In the genomic region with DNA sequence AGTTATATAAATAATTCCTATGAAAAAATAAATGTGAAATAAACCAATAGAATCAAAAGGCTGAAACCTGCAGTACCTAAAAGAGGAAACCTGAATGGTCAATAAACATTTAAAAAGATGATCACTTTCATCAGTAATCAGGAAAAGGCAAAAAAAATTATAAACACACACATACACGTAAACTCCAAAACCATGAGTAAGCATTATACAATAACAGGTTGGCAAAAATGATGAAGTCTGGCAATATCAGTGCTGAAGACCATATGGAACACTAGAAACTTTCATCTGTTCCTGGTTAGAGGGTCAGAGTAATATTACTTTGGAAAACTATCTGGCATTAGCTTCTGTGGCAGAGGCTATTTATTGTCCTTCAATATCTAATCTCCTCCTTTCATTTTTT, we compare ENCODE assay signal across 3 cellular contexts.
TF ChIP-seq lines count a peak whose summit lies in the region.

No MANE protein-coding gene starts in this region.

TF ChIP-seq in A549, 52 proteins besides CTCF, POLR2A, EP300 and RAD21:
- TF ChIP-seq, protein P1, sequence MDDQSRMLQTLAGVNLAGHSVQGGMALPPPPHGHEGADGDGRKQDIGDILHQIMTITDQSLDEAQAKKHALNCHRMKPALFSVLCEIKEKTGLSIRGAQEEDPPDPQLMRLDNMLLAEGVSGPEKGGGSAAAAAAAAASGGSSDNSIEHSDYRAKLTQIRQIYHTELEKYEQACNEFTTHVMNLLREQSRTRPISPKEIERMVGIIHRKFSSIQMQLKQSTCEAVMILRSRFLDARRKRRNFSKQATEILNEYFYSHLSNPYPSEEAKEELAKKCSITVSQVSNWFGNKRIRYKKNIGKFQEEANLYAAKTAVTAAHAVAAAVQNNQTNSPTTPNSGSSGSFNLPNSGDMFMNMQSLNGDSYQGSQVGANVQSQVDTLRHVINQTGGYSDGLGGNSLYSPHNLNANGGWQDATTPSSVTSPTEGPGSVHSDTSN (IDR thresholded peaks at IDR 0.05): no peak
- peak; percentile 8 for TF ChIP-seq MAFK (IDR thresholded peaks at IDR 0.05; ENCODE audit: partially characterized antibody)

TF ChIP-seq in IMR-90, 13 proteins besides CTCF, POLR2A, EP300 and RAD21:
- TF ChIP-seq FOS (IDR thresholded peaks at IDR 0.05; ENCODE audit: low read depth, low read length) (no peak), MAFK (IDR thresholded peaks at IDR 0.05; ENCODE audit: low read depth, low read length) (peak; percentile 10; the same call in 1 of the 2 replicates), BHLHE40 (IDR thresholded peaks at IDR 0.05; ENCODE audit: low read depth, low read length) (no peak)
TF ChIP-seq in IMR-90: peak in this region for 1.

TF ChIP-seq in K562, 482 proteins besides CTCF, POLR2A, EP300 and RAD21:
- TF ChIP-seq, protein P2, sequence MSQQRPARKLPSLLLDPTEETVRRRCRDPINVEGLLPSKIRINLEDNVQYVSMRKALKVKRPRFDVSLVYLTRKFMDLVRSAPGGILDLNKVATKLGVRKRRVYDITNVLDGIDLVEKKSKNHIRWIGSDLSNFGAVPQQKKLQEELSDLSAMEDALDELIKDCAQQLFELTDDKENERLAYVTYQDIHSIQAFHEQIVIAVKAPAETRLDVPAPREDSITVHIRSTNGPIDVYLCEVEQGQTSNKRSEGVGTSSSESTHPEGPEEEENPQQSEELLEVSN (IDR thresholded peaks at IDR 0.05; ENCODE audit: borderline replicate concordance in 1 of 2, extremely low read depth in 1 of 2, insufficient read depth in 1 of 2, insufficient read length in 1 of 2, low read depth in 1 of 2, low read length in 1 of 2, poor library complexity in 1 of 2, severe bottlenecking in 1 of 2): no peak
- TF ChIP-seq, protein P3, sequence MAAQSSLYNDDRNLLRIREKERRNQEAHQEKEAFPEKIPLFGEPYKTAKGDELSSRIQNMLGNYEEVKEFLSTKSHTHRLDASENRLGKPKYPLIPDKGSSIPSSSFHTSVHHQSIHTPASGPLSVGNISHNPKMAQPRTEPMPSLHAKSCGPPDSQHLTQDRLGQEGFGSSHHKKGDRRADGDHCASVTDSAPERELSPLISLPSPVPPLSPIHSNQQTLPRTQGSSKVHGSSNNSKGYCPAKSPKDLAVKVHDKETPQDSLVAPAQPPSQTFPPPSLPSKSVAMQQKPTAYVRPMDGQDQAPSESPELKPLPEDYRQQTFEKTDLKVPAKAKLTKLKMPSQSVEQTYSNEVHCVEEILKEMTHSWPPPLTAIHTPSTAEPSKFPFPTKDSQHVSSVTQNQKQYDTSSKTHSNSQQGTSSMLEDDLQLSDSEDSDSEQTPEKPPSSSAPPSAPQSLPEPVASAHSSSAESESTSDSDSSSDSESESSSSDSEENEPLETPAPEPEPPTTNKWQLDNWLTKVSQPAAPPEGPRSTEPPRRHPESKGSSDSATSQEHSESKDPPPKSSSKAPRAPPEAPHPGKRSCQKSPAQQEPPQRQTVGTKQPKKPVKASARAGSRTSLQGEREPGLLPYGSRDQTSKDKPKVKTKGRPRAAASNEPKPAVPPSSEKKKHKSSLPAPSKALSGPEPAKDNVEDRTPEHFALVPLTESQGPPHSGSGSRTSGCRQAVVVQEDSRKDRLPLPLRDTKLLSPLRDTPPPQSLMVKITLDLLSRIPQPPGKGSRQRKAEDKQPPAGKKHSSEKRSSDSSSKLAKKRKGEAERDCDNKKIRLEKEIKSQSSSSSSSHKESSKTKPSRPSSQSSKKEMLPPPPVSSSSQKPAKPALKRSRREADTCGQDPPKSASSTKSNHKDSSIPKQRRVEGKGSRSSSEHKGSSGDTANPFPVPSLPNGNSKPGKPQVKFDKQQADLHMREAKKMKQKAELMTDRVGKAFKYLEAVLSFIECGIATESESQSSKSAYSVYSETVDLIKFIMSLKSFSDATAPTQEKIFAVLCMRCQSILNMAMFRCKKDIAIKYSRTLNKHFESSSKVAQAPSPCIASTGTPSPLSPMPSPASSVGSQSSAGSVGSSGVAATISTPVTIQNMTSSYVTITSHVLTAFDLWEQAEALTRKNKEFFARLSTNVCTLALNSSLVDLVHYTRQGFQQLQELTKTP (IDR thresholded peaks at IDR 0.05; ENCODE audit: low read depth in 1 of 2, partially characterized antibody in 2 of 2): no peak
- TF ChIP-seq, protein P4, sequence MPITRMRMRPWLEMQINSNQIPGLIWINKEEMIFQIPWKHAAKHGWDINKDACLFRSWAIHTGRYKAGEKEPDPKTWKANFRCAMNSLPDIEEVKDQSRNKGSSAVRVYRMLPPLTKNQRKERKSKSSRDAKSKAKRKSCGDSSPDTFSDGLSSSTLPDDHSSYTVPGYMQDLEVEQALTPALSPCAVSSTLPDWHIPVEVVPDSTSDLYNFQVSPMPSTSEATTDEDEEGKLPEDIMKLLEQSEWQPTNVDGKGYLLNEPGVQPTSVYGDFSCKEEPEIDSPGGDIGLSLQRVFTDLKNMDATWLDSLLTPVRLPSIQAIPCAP (CRISPR knock-in tag; IDR thresholded peaks at IDR 0.05; ENCODE audit: borderline replicate concordance): no peak
- TF ChIP-seq ZNF316 (IDR thresholded peaks at IDR 0.05): peak; percentile 66
- TF ChIP-seq, protein P5, sequence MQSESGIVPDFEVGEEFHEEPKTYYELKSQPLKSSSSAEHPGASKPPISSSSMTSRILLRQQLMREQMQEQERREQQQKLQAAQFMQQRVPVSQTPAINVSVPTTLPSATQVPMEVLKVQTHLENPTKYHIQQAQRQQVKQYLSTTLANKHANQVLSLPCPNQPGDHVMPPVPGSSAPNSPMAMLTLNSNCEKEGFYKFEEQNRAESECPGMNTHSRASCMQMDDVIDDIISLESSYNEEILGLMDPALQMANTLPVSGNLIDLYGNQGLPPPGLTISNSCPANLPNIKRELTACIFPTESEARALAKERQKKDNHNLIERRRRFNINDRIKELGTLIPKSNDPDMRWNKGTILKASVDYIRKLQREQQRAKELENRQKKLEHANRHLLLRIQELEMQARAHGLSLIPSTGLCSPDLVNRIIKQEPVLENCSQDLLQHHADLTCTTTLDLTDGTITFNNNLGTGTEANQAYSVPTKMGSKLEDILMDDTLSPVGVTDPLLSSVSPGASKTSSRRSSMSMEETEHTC (IDR thresholded peaks at IDR 0.05): no peak
- TF ChIP-seq POLR2AphosphoS5 (IDR thresholded peaks at IDR 0.05; ENCODE audit: control insufficient read depth, insufficient read depth, low read depth, low read length): no peak
- no peak for TF ChIP-seq THRAP3 (IDR thresholded peaks at IDR 0.05; ENCODE audit: borderline replicate concordance)
- no peak for TF ChIP-seq ILF3 (IDR thresholded peaks at IDR 0.05; ENCODE audit: borderline replicate concordance)
- TF ChIP-seq, protein P6, sequence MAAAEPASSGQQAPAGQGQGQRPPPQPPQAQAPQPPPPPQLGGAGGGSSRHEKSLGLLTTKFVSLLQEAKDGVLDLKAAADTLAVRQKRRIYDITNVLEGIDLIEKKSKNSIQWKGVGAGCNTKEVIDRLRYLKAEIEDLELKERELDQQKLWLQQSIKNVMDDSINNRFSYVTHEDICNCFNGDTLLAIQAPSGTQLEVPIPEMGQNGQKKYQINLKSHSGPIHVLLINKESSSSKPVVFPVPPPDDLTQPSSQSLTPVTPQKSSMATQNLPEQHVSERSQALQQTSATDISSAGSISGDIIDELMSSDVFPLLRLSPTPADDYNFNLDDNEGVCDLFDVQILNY (CRISPR knock-in tag; IDR thresholded peaks at IDR 0.05): no peak
- 0 out of 2 replicates have a peak, but pooled peaks have one; percentile 9 for TF ChIP-seq MAFG (tag; conservative IDR thresholded peaks at IDR 0.05)
- TF ChIP-seq IFI16 (CRISPR knock-in tag; IDR thresholded peaks at IDR 0.05): no peak
- no peak for TF ChIP-seq WHSC1 (IDR thresholded peaks at IDR 0.05; ENCODE audit: low read length)
- TF ChIP-seq GABPA (tag; conservative IDR thresholded peaks at IDR 0.05; ENCODE audit: low read depth): no peak
- TF ChIP-seq TAF15 (IDR thresholded peaks at IDR 0.05; ENCODE audit: low read depth, low read length): no peak
- no peak for TF ChIP-seq ZBTB8A (IDR thresholded peaks at IDR 0.05; ENCODE audit: partially characterized antibody)
- TF ChIP-seq C11orf30 (IDR thresholded peaks at IDR 0.05; ENCODE audit: low read depth): peak; percentile 37; the same call in 1 of the 2 replicates
TF ChIP-seq in K562: peak in this region for 3.
